Comparison of ENCODE assay signal across 8 cellular contexts in genomic region chr19:54190503-54190941, GRCh38. TPM values are rescaled to one million over a fixed set of nuclear protein-coding genes. Genes with fewer than 3 reads are reported as not detected.
DNase-seq lines count a peak whose midpoint lies in the region; ATAC-seq, FAIRE-seq and TF ChIP-seq lines count a peak whose summit lies in the region.

No MANE protein-coding gene starts in this region.

- no peak overlapping the region for H3K23ac ChIP-seq in trophoblast cell (ENCODE audit: low read length)

- peak overlapping the region; percentile 98 for H3K18ac ChIP-seq in trophoblast cell (ENCODE audit: low read length)

- TF ChIP-seq POLR2A in GM12891 (IDR thresholded peaks at IDR 0.05; ENCODE audit: low read depth, low read length) (no peak), tibial nerve (IDR thresholded peaks at IDR 0.05) (no peak)

- peak overlapping the region; percentile 66 for H2BK12ac ChIP-seq in trophoblast cell (ENCODE audit: low read length)

- peaks cover 26% of the 10 kb centered on the region for H3K79me2 ChIP-seq in trophoblast cell (ENCODE audit: control insufficient read depth, insufficient read depth, low read length, poor library complexity)

- H3K27ac ChIP-seq in trophoblast cell (ENCODE audit: low read depth, low read length) (peak overlapping the region; percentile 99), tibial nerve (peak overlapping the region; percentile 94 to 99 (median 97))

- H3K4me1 ChIP-seq in trophoblast cell (ENCODE audit: control insufficient read depth in 1 of 2, insufficient read depth in 2 of 2, low read length in 2 of 2): peaks cover 10% of the 10 kb centered on the region in 2 experiments
- H3K4me1 ChIP-seq in tibial nerve: peaks cover 4 to 27% (median 20%) of the 10 kb centered on the region in 4 donors

- no CpG with 5 or more reads among the region's 51 CpGs for WGBS in trophoblast cell (ENCODE audit: extremely low coverage, insufficient coverage, insufficient read length)
- 0% methylated on average over 44 to 49 of the region's 51 CpGs for WGBS in tibial nerve, 2 donors

- peak overlapping the region; percentile 87 for H4K12ac ChIP-seq in trophoblast cell (ENCODE audit: low read depth, low read length)

- H3K9me3 ChIP-seq in trophoblast cell (ENCODE audit: insufficient read depth, low read depth, low read length) (no peaks in the 10 kb centered on the region), tibial nerve (no peaks in the 10 kb centered on the region)

- no peak for TF ChIP-seq CTCF in tibial nerve (IDR thresholded peaks at IDR 0.05)

- peak overlapping the region; percentile 67 for H3K4me2 ChIP-seq in trophoblast cell (ENCODE audit: low read length)

- peak overlapping the region; percentile 95 for H2BK120ac ChIP-seq in trophoblast cell (ENCODE audit: insufficient read depth, low read length, poor library complexity)

- H3K4me3 ChIP-seq in trophoblast cell (ENCODE audit: low read depth, low read length) (peak overlapping the region; percentile 95), tibial nerve (peak overlapping the region; percentile 70 to 90 (median 88))

- intact Hi-C loops in cardiac septum (cut with DNase I): loop anchor here (2.0 kb wide), 1 partner anchor 14 kb away; no protein-coding TSS in a partner anchor

- H3K27me3 ChIP-seq in trophoblast cell (ENCODE audit: insufficient read depth, low read length): no peaks in the 10 kb centered on the region
- H3K27me3 ChIP-seq in tibial nerve: no peaks in the 10 kb centered on the region

- DNase-seq in GM12891 (ENCODE audit: insufficient read length, low spot score): peak; percentile 68
- DNase-seq in NCI-H146 treated with DMSO at 0.1 percent for 48 hours (lab: John Stamatoyannopoulos, UW; ENCODE audit: unreplicated experiment): peak; percentile 98
- peak; percentile 100 for DNase-seq in T-helper 1 cell
- peak; percentile 99 for DNase-seq in amniotic epithelial cell (ENCODE audit: low read depth)
- peak; percentile 100 for DNase-seq in cardiac septum (ENCODE audit: low spot score)
- peak; percentile 99 for DNase-seq in trophoblast cell
- peak; percentile 99 to 100 for DNase-seq in tibial nerve (ENCODE audit: low spot score in 2 of 2)

- no peak overlapping the region for H2AK5ac ChIP-seq in trophoblast cell (ENCODE audit: low read length)

- peak overlapping the region; percentile 99 for H3K14ac ChIP-seq in trophoblast cell (ENCODE audit: low read length)

- peak; percentile 52 for ATAC-seq in HG02885 (IDR thresholded peaks at IDR 0.05; ENCODE audit: poor library complexity, unreplicated experiment)

- peak overlapping the region; percentile 97 for H2BK5ac ChIP-seq in trophoblast cell (ENCODE audit: low read depth, low read length, poor library complexity)

- TF ChIP-seq EP300 in tibial nerve (IDR thresholded peaks at IDR 0.05): peak in 1 of 2 donors; percentile 98

- H4K8ac ChIP-seq in trophoblast cell (ENCODE audit: low read depth, low read length): peak overlapping the region; percentile 95

- peak overlapping the region; percentile 95 for H2AFZ ChIP-seq in trophoblast cell (ENCODE audit: insufficient read depth, low read length, poor library complexity)

- H3K9ac ChIP-seq in trophoblast cell (ENCODE audit: low read length): peak overlapping the region; percentile 83

- H3K36me3 ChIP-seq in trophoblast cell (ENCODE audit: control insufficient read depth in 1 of 2, insufficient read depth in 2 of 2, low read length in 2 of 2) (peaks cover 23 to 25% of the 10 kb centered on the region in 2 experiments), tibial nerve (peaks cover 0 to 34% (median 7%) of the 10 kb centered on the region in 3 donors)

- H3K4ac ChIP-seq in trophoblast cell (ENCODE audit: low read depth, low read length): peak overlapping the region; percentile 85

- peaks cover 27% of the 10 kb centered on the region for H3K79me1 ChIP-seq in trophoblast cell (ENCODE audit: low read length)

- no peak for FAIRE-seq in GM12891 (lab: Jason Lieb, UNC)

- H4K91ac ChIP-seq in trophoblast cell (ENCODE audit: low read depth, low read length): peak overlapping the region; percentile 95

TF ChIP-seq in GM12891, 5 proteins besides CTCF, POLR2A, EP300 and RAD21:
- no peak for TF ChIP-seq POU2F2 (IDR thresholded peaks at IDR 0.05; ENCODE audit: low read depth, low read length)
- no peak for TF ChIP-seq TAF1 (IDR thresholded peaks at IDR 0.05; ENCODE audit: low read depth, low read length)
- TF ChIP-seq POLR2AphosphoS5 (IDR thresholded peaks at IDR 0.05; ENCODE audit: low read depth, low read length): no peak
- TF ChIP-seq SPI1 (IDR thresholded peaks at IDR 0.05; ENCODE audit: low read depth, low read length): no peak
- no peak for TF ChIP-seq PAX5 (IDR thresholded peaks at IDR 0.05; ENCODE audit: insufficient read depth, low read length, severe bottlenecking)

RNA-seq across cellular contexts. Expression of gene TSEN34, which starts 0.6 kb away (rescaled TPM):
- polyA plus RNA-seq in GM12891 (2012; ENCODE audit: low read depth, missing spikeins): 13.9 TPM
- 22.6 TPM for total RNA-seq in cardiac septum
- 73.3 and 75.2 TPM in 2 replicates for polyA plus RNA-seq in trophoblast cell (2013)
- total RNA-seq in tibial nerve: 10 to 100 TPM; 37.3 to 70.8 (median 49.6) TPM

RNA-seq across cellular contexts. Expression of gene MBOAT7, which starts 1.1 kb away (rescaled TPM):
- 29.5 TPM for polyA plus RNA-seq in GM12891 (2012; ENCODE audit: low read depth, missing spikeins)
- total RNA-seq in cardiac septum (24.3 TPM), tibial nerve (10 to 100 TPM; 45.0 to 94.5 (median 50.2) TPM)
- 289 and 304 TPM in 2 replicates for polyA plus RNA-seq in trophoblast cell (2013)

RNA-seq across cellular contexts. Expression of gene RPS9, which starts 10.1 kb away (rescaled TPM):
- 4,709 TPM for polyA plus RNA-seq in GM12891 (2012; ENCODE audit: low read depth, missing spikeins)
- total RNA-seq in cardiac septum (615 TPM), tibial nerve (1,000 to 10,000 TPM; 1,361 to 2,045 (median 1,633) TPM)
- polyA plus RNA-seq in trophoblast cell (2013): 1,462 and 1,531 TPM in 2 replicates

RNA-seq across cellular contexts. Expression of gene TMC4, which starts 17.6 kb away (rescaled TPM):
- 0.68 TPM for polyA plus RNA-seq in GM12891 (2012; ENCODE audit: low read depth, missing spikeins)
- total RNA-seq in cardiac septum (4.3 TPM), tibial nerve (1 to 10 TPM in 2 of 4 donors, under 1 TPM in 1, not detected in 1; 0.22 to 8.8 (median 4.4) TPM)
- 6.2 and 6.5 TPM in 2 replicates for polyA plus RNA-seq in trophoblast cell (2013)

RNA-seq across cellular contexts. Expression of gene LENG1, which starts 31.0 kb away (rescaled TPM):
- polyA plus RNA-seq in GM12891 (2012; ENCODE audit: low read depth, missing spikeins): 5.9 TPM
- total RNA-seq in cardiac septum (8.3 TPM), tibial nerve (10 to 100 TPM in 2 of 4 donors, 1 to 10 TPM in 2; 7.4 to 12.9 (median 10.4) TPM)
- polyA plus RNA-seq in trophoblast cell (2013): 6.2 TPM in 2 replicates

Comparison
In these comparisons a context has a peak if more than half of its experiments do, and no peak if none do; other contexts are left out.
1. Peak in every context shown above with its lines: DNase-seq, ATAC-seq, H3K4me3 ChIP-seq and H3K27ac ChIP-seq.